20 cellular contexts compared by ENCODE assay signal in genomic region chr19:16233836-16234551, GRCh38. TPM values are rescaled to one million over a fixed set of nuclear protein-coding genes. Genes with fewer than 3 reads are reported as not detected.
A peak's percentile ranks its signal among the peaks of the same experiment; 100 is the strongest.
DNase-seq lines count a peak whose midpoint lies in the region; ATAC-seq and TF ChIP-seq lines count a peak whose summit lies in the region.
"Had no signal": no experiment of that assay in that cellular context is flagged by ENCODE, and none has a peak within 500 bp of the region (broad histone marks: within the 10 kb centered on the region; RNA-seq: fewer than 3 reads in every experiment).

No MANE protein-coding gene starts in this region.

- no peak for TF ChIP-seq POLR2A in NB4 (IDR thresholded peaks at IDR 0.05; ENCODE audit: extremely low read depth, insufficient read length)

- DNase-seq in activated T-cell treated with anti-CD3 and anti-CD28 coated beads, Interleukin-2, amount 50 U/mL, for 72 hours, result no peak
- no peak for DNase-seq in activated T-cell treated with anti-CD3 and anti-CD28 coated beads for 4 hours
- DNase-seq in NB4 (ENCODE audit: low read depth), result peak; percentile 27
- peak; percentile 85 for DNase-seq in chondrocyte (ENCODE audit: low spot score)
- no peak for DNase-seq in effector CD8-positive, alpha-beta T cell (lab: John Stamatoyannopoulos, UW)
- DNase-seq in NCI-H1417 (lab: John Stamatoyannopoulos, UW), result no peak
- DNase-seq: AML-193; DMS 273 treated with DMSO at 0.1 percent for 48 hours; NCI-H1048; NCI-H1694; NCI-H2107; NCI-H345; NCI-H69; NK-92 treated with Interleukin-12 subunit alpha and Interleukin-12 subunit beta, amount 100 ng/mL, for 24 hours had no signal

- H3K4me3 Mint-ChIP-seq in activated T-cell treated with anti-CD3 and anti-CD28 coated beads, Interleukin-2, amount 50 U/mL, for 72 hours, result no peak overlapping the region
- H3K4me3 Mint-ChIP-seq in chondrocyte (ENCODE audit: unreplicated experiment), result no peak overlapping the region
- H3K4me3 Mint-ChIP-seq in stimulated activated memory B cell treated with anti-CD40 and anti-IgM and Interleukin-4, amounts not matched to agents 10 μg/mL and 1 μg/mL and 100 μg/mL, for 72 hours, result no peak overlapping the region
- H3K4me3 Mint-ChIP-seq: CD8-positive, alpha-beta memory T cell; GM23338 had no signal

- H3K27ac Mint-ChIP-seq in activated T-cell treated with anti-CD3 and anti-CD28 coated beads, Interleukin-2, amount 50 U/mL, for 72 hours, result no peak overlapping the region
- no peak overlapping the region for H3K27ac Mint-ChIP-seq in chondrocyte (ENCODE audit: unreplicated experiment)
- no peak overlapping the region for H3K27ac Mint-ChIP-seq in stimulated activated memory B cell treated with anti-CD40 and anti-IgM and Interleukin-4, amounts not matched to agents 10 μg/mL and 1 μg/mL and 100 μg/mL, for 72 hours
- H3K27ac Mint-ChIP-seq: GM23338 had no signal

- H3K27me3 Mint-ChIP-seq in activated T-cell treated with anti-CD3 and anti-CD28 coated beads, Interleukin-2, amount 50 U/mL, for 72 hours (ENCODE audit: low read depth), result no peaks in the 10 kb centered on the region
- no peaks in the 10 kb centered on the region for H3K27me3 Mint-ChIP-seq in chondrocyte (ENCODE audit: low read depth)
- no peaks in the 10 kb centered on the region for H3K27me3 Mint-ChIP-seq in stimulated activated memory B cell treated with anti-CD40 and anti-IgM and Interleukin-4, amounts not matched to agents 10 μg/mL and 1 μg/mL and 100 μg/mL, for 72 hours

- H3K4me1 Mint-ChIP-seq in activated T-cell treated with anti-CD3 and anti-CD28 coated beads, Interleukin-2, amount 50 U/mL, for 72 hours (ENCODE audit: low read depth), result peaks cover 12% of the 10 kb centered on the region
- no peaks in the 10 kb centered on the region for H3K4me1 Mint-ChIP-seq in chondrocyte (ENCODE audit: low read depth)
- peaks cover 15% of the 10 kb centered on the region for H3K4me1 Mint-ChIP-seq in stimulated activated memory B cell treated with anti-CD40 and anti-IgM and Interleukin-4, amounts not matched to agents 10 μg/mL and 1 μg/mL and 100 μg/mL, for 72 hours
- H3K4me1 Mint-ChIP-seq: GM23338 had no signal

- no peak overlapping the region for H3K4me3 ChIP-seq in NB4 (ENCODE audit: low read depth, low read length)
- H3K4me3 ChIP-seq: A549, GM23338, K562 had no signal

- H3K36me3 Mint-ChIP-seq in activated T-cell treated with anti-CD3 and anti-CD28 coated beads, Interleukin-2, amount 50 U/mL, for 72 hours (ENCODE audit: insufficient read depth in 2 of 2), result peaks cover 11 to 28% of the 10 kb centered on the region in 2 donors
- H3K36me3 Mint-ChIP-seq in chondrocyte (ENCODE audit: low read depth), result peaks cover 47% of the 10 kb centered on the region
- H3K36me3 Mint-ChIP-seq in stimulated activated memory B cell treated with anti-CD40 and anti-IgM and Interleukin-4, amounts not matched to agents 10 μg/mL and 1 μg/mL and 100 μg/mL, for 72 hours, result peaks cover 68% of the 10 kb centered on the region

- peak; percentile 23 to 25 for ATAC-seq in activated T-cell treated with anti-CD3 and anti-CD28 coated beads, Interleukin-2, amount 50 U/mL, for 72 hours (replicated peaks in 1 of 2)
- ATAC-seq in stimulated activated memory B cell treated with anti-CD40 and anti-IgM and Interleukin-4, amounts not matched to agents 10 μg/mL and 1 μg/mL and 100 μg/mL, for 72 hours, result peak; percentile 29
- no peak for ATAC-seq in HG03139 (IDR thresholded peaks at IDR 0.05; ENCODE audit: unreplicated experiment)
- ATAC-seq: K562 had no signal

- TF ChIP-seq CTCF in NB4 (IDR thresholded peaks at IDR 0.05; ENCODE audit: low read depth, low read length) (no peak), chondrocyte (IDR thresholded peaks at IDR 0.05) (no peak)

- H3K9me3 Mint-ChIP-seq in activated T-cell treated with anti-CD3 and anti-CD28 coated beads, Interleukin-2, amount 50 U/mL, for 72 hours, result peaks cover 0 to 3% of the 10 kb centered on the region in 2 donors
- H3K9me3 Mint-ChIP-seq in chondrocyte (ENCODE audit: low read depth), result no peaks in the 10 kb centered on the region
- H3K9me3 Mint-ChIP-seq in stimulated activated memory B cell treated with anti-CD40 and anti-IgM and Interleukin-4, amounts not matched to agents 10 μg/mL and 1 μg/mL and 100 μg/mL, for 72 hours, result no peaks in the 10 kb centered on the region
- H3K9me3 Mint-ChIP-seq: CD8-positive, alpha-beta memory T cell; GM23338 had no signal

RNA-seq across cellular contexts. Expression of gene AP1M1, which starts 36.3 kb away (rescaled TPM):
- 100 to 1,000 TPM; 112 TPM for total RNA-seq in activated T-cell treated with anti-CD3 and anti-CD28 coated beads, Interleukin-2, amount 50 U/mL, for 72 hours
- 78.3 to 91.2 TPM (median 81.8 TPM) in 3 replicates for total RNA-seq in chondrocyte

RNA-seq across cellular contexts. Expression of gene FAM32A, which starts 48.8 kb away (rescaled TPM):
- 10 to 100 TPM; 47.0 to 49.5 TPM for total RNA-seq in activated T-cell treated with anti-CD3 and anti-CD28 coated beads, Interleukin-2, amount 50 U/mL, for 72 hours
- 64.9 to 72.4 TPM (median 68.6 TPM) in 3 replicates for total RNA-seq in chondrocyte

Comparison
In these comparisons a context has a peak if more than half of its experiments do, and no peak if none do; other contexts are left out.
1. DNase-seq: peak in NB4 (single experiment) and chondrocyte (single experiment); none in activated T-cell treated with anti-CD3 and anti-CD28 coated beads, Interleukin-2, amount 50 U/mL, for 72 hours (0 of 2), activated T-cell treated with anti-CD3 and anti-CD28 coated beads for 4 hours (single experiment), effector CD8-positive, alpha-beta T cell (single experiment) and NCI-H1417 (0 of 3).